22 cellular contexts compared by ENCODE assay signal in genomic region chr20:25269057-25269832, GRCh38. TPM values are rescaled to one million over a fixed set of nuclear protein-coding genes. Genes with fewer than 3 reads are reported as not detected.
DNase-seq lines count a peak whose midpoint lies in the region; ATAC-seq and TF ChIP-seq lines count a peak whose summit lies in the region.
"Had no signal": no experiment of that assay in that cellular context is flagged by ENCODE, and none has a peak within 500 bp of the region (broad histone marks: within the 10 kb centered on the region; RNA-seq: fewer than 3 reads in every experiment).

No MANE protein-coding gene starts in this region.

- no peaks in the 10 kb centered on the region for H3K4me1 ChIP-seq in CD4-positive, CD25-positive, alpha-beta regulatory T cell (ENCODE audit: control insufficient read depth, insufficient read depth, low read length, poor library complexity, severe bottlenecking)
- H3K4me1 ChIP-seq in H9 (ENCODE audit: insufficient read depth, low read length): no peaks in the 10 kb centered on the region
- H3K4me1 ChIP-seq: adrenal gland had no signal

- H3K23me2 ChIP-seq in H9 (ENCODE audit: insufficient read length, low read depth, low read length, poor library complexity, severe bottlenecking): no peaks in the 10 kb centered on the region

- H2AFZ ChIP-seq in H9 (ENCODE audit: low read length): no peak overlapping the region

- H3K14ac ChIP-seq in H9 (ENCODE audit: insufficient read depth, low read length): no peak overlapping the region

- H2BK15ac ChIP-seq in H9 (ENCODE audit: low read depth, low read length): no peak overlapping the region

- no peak overlapping the region for H2BK20ac ChIP-seq in H9 (ENCODE audit: low read depth, low read length, poor library complexity, severe bottlenecking)

- no peak overlapping the region for H3K4ac ChIP-seq in H9 (ENCODE audit: low read depth, low read length)

- H3K9me3 ChIP-seq in CD4-positive, CD25-positive, alpha-beta regulatory T cell (ENCODE audit: control insufficient read depth in 2 of 2, low read length in 2 of 2): no peaks in the 10 kb centered on the region
- H3K9me3 ChIP-seq in H9 (ENCODE audit: control insufficient read depth, low read depth, low read length): no peaks in the 10 kb centered on the region
- H3K9me3 ChIP-seq: adrenal gland had no signal

- no peak for ATAC-seq in CD4-positive, CD25-positive, alpha-beta regulatory T cell (ENCODE audit: low read depth in 2 of 2)
- no peak for ATAC-seq in activated CD8-positive, alpha-beta T cell treated with anti-CD3 and anti-CD28 coated beads for 36 hours
- ATAC-seq in GM18519 (IDR thresholded peaks at IDR 0.05; ENCODE audit: low FRiP score, unreplicated experiment): no peak
- ATAC-seq: naive thymus-derived CD8-positive, alpha-beta T cell; stimulated activated memory B cell treated with anti-CD40 and anti-IgM and Interleukin-4, amounts not matched to agents 10 μg/mL and 1 μg/mL and 100 μg/mL, for 72 hours had no signal

- H3K27ac ChIP-seq in CD4-positive, CD25-positive, alpha-beta regulatory T cell (ENCODE audit: insufficient read depth, low read length, poor library complexity, severe bottlenecking): no peak overlapping the region
- no peak overlapping the region for H3K27ac ChIP-seq in H9 (ENCODE audit: insufficient read length, low read depth, low read length)
- H3K27ac ChIP-seq: adrenal gland, brain microvascular endothelial cell, coronary artery, HL-60 had no signal

- no peaks in the 10 kb centered on the region for H3K27me3 Mint-ChIP-seq in CD4-positive, CD25-positive, alpha-beta regulatory T cell
- no peaks in the 10 kb centered on the region for H3K27me3 Mint-ChIP-seq in H9 (ENCODE audit: low read depth)
- H3K27me3 Mint-ChIP-seq in activated CD8-positive, alpha-beta T cell treated with anti-CD3 and anti-CD28 coated beads for 36 hours: no peaks in the 10 kb centered on the region
- H3K27me3 Mint-ChIP-seq: naive thymus-derived CD8-positive, alpha-beta T cell; stimulated activated memory B cell treated with anti-CD40 and anti-IgM and Interleukin-4, amounts not matched to agents 10 μg/mL and 1 μg/mL and 100 μg/mL, for 72 hours had no signal

- no CpG with 5 or more reads among the region's 11 CpGs for WGBS in H9 (ENCODE audit: extremely low coverage, insufficient read length, low lambda C conversion rate)

- no peak overlapping the region for H4K91ac ChIP-seq in H9 (ENCODE audit: insufficient read length, low read depth, low read length)

- H3K36me3 ChIP-seq in CD4-positive, CD25-positive, alpha-beta regulatory T cell (ENCODE audit: control insufficient read depth, insufficient read depth, low read length): peaks cover 37% of the 10 kb centered on the region

- H4K5ac ChIP-seq in H9 (ENCODE audit: insufficient read length, low read depth, low read length): no peak overlapping the region

- CTCF ChIA-PET in activated CD8-positive, alpha-beta T cell treated with anti-CD3 and anti-CD28 coated beads for 36 hours (lab: Charles Lee): interaction anchor here (1.5 kb wide), 1 partner anchor 27 kb away, joined by 4 read pairs; no protein-coding TSS in a partner anchor

- H3K9me3 Mint-ChIP-seq in CD4-positive, CD25-positive, alpha-beta regulatory T cell: no peaks in the 10 kb centered on the region
- H3K9me3 Mint-ChIP-seq in H9: peaks cover 0 to 2% of the 10 kb centered on the region in 2 experiments; a peak in 2 of 5 replicates
- H3K9me3 Mint-ChIP-seq in activated CD8-positive, alpha-beta T cell treated with anti-CD3 and anti-CD28 coated beads for 36 hours: no peaks in the 10 kb centered on the region
- H3K9me3 Mint-ChIP-seq: naive thymus-derived CD8-positive, alpha-beta T cell; stimulated activated memory B cell treated with anti-CD40 and anti-IgM and Interleukin-4, amounts not matched to agents 10 μg/mL and 1 μg/mL and 100 μg/mL, for 72 hours had no signal

- H3K4me3 Mint-ChIP-seq in CD4-positive, CD25-positive, alpha-beta regulatory T cell: no peak overlapping the region
- H3K4me3 Mint-ChIP-seq in H9: no peak overlapping the region
- no peak overlapping the region for H3K4me3 Mint-ChIP-seq in activated CD8-positive, alpha-beta T cell treated with anti-CD3 and anti-CD28 coated beads for 36 hours
- H3K4me3 Mint-ChIP-seq: endodermal cell; naive thymus-derived CD8-positive, alpha-beta T cell; stimulated activated memory B cell treated with anti-CD40 and anti-IgM and Interleukin-4, amounts not matched to agents 10 μg/mL and 1 μg/mL and 100 μg/mL, for 72 hours had no signal

- no peak overlapping the region for H3K23ac ChIP-seq in H9 (ENCODE audit: insufficient read length, low read depth, low read length)

- no peak for TF ChIP-seq CTCF in H9 (conservative IDR thresholded peaks at IDR 0.05)
- TF ChIP-seq CTCF in activated CD8-positive, alpha-beta T cell treated with anti-CD3 and anti-CD28 coated beads for 36 hours (IDR thresholded peaks at IDR 0.05): no peak

- H3K4me1 Mint-ChIP-seq in CD4-positive, CD25-positive, alpha-beta regulatory T cell: peaks cover 0 to 13% (median 8%) of the 10 kb centered on the region in 4 donors
- H3K4me1 Mint-ChIP-seq in H9: no peaks in the 10 kb centered on the region
- peaks cover 8% of the 10 kb centered on the region for H3K4me1 Mint-ChIP-seq in activated CD8-positive, alpha-beta T cell treated with anti-CD3 and anti-CD28 coated beads for 36 hours (ENCODE audit: low read depth)
- H3K4me1 Mint-ChIP-seq: endodermal cell; stimulated activated memory B cell treated with anti-CD40 and anti-IgM and Interleukin-4, amounts not matched to agents 10 μg/mL and 1 μg/mL and 100 μg/mL, for 72 hours had no signal

- peak overlapping the region in 2 of 3 donors; percentile 5 to 72 for H3K27ac Mint-ChIP-seq in CD4-positive, CD25-positive, alpha-beta regulatory T cell
- peak overlapping the region in 1 of 3 experiments; percentile 19; a peak in 2 of 7 replicates for H3K27ac Mint-ChIP-seq in H9
- H3K27ac Mint-ChIP-seq in activated CD8-positive, alpha-beta T cell treated with anti-CD3 and anti-CD28 coated beads for 36 hours: no peak overlapping the region
- H3K27ac Mint-ChIP-seq: endodermal cell; stimulated activated memory B cell treated with anti-CD40 and anti-IgM and Interleukin-4, amounts not matched to agents 10 μg/mL and 1 μg/mL and 100 μg/mL, for 72 hours had no signal

- no peak for DNase-seq in CD4-positive, CD25-positive, alpha-beta regulatory T cell
- DNase-seq in H9: peak; percentile 8
- DNase-seq in cardiac septum (ENCODE audit: low spot score): peak; percentile 46
- peak; percentile 77 for DNase-seq in posterior vena cava (ENCODE audit: low spot score)
- DNase-seq in occipital lobe (lab: John Stamatoyannopoulos, UW): no peak
- DNase-seq in midbrain (lab: John Stamatoyannopoulos, UW): no peak
- no peak for DNase-seq in activated CD8-positive, alpha-beta T cell treated with anti-CD3 and anti-CD28 coated beads for 36 hours
- DNase-seq: activated CD4-positive, alpha-beta T cell treated with anti-CD3 and anti-CD28 coated beads, Interleukin-2, amount 50 U/mL, for 1 hour; activated gamma-delta T cell treated with Interleukin-2 at 50 U/mL for 16 hours; brain microvascular endothelial cell; endodermal cell; mesendoderm; NCI-H1417; NCI-H2081 treated with DMSO at 0.1 percent for 48 hours; NCI-H446; T-helper 1 cell had no signal

- no peaks in the 10 kb centered on the region for H4K20me1 ChIP-seq in H9 (ENCODE audit: control insufficient read depth, insufficient read depth, insufficient read length)

- H3K9ac ChIP-seq in H9 (ENCODE audit: extremely low read depth, insufficient read length, low read length): no peak overlapping the region

- H3K56ac ChIP-seq in H9 (ENCODE audit: insufficient read length, low read depth, low read length): no peak overlapping the region

- H2BK5ac ChIP-seq in H9 (ENCODE audit: insufficient read length, low read length): no peak overlapping the region

- no peak overlapping the region for H2BK120ac ChIP-seq in H9 (ENCODE audit: low read depth, low read length, poor library complexity, severe bottlenecking)

- no peak overlapping the region for H3K4me3 ChIP-seq in CD4-positive, CD25-positive, alpha-beta regulatory T cell (ENCODE audit: low read depth, low read length)
- H3K4me3 ChIP-seq: adrenal gland, coronary artery had no signal

- H3K79me1 ChIP-seq in H9 (ENCODE audit: insufficient read depth, low read depth, low read length, poor library complexity, severe bottlenecking): no peaks in the 10 kb centered on the region

- H3K79me2 ChIP-seq in H9 (ENCODE audit: insufficient read depth, low read length): no peaks in the 10 kb centered on the region

- no peak overlapping the region for H3K18ac ChIP-seq in H9 (ENCODE audit: insufficient read length, low read depth, low read length)

- no peak overlapping the region for H3K4me2 ChIP-seq in H9 (ENCODE audit: insufficient read depth, insufficient read length, low read length)

- intact Hi-C loops in cardiac septum (cut with DNase I): no loop called here
- intact Hi-C loops in posterior vena cava (cut with DNase I): no loop called here
- intact Hi-C loops in activated CD8-positive, alpha-beta T cell treated with anti-CD3 and anti-CD28 coated beads for 36 hours (cut with micrococcal nuclease): no loop called here

- no peak overlapping the region for H4K8ac ChIP-seq in H9 (replicated peaks; ENCODE audit: insufficient read length, low read depth, low read length)

- H2AK5ac ChIP-seq in H9 (ENCODE audit: insufficient read length, low read length): no peak overlapping the region

- H3T11ph ChIP-seq in H9 (ENCODE audit: low read length): no peak overlapping the region

- POLR2A ChIA-PET in activated CD8-positive, alpha-beta T cell treated with anti-CD3 and anti-CD28 coated beads for 36 hours (lab: Charles Lee): no interaction called here

- H3K27me3 ChIP-seq in CD4-positive, CD25-positive, alpha-beta regulatory T cell (ENCODE audit: control insufficient read depth, insufficient read depth, low read length): no peaks in the 10 kb centered on the region
- H3K27me3 ChIP-seq in H9 (ENCODE audit: insufficient read depth, low read length): no peaks in the 10 kb centered on the region
- H3K27me3 ChIP-seq: adrenal gland, brain microvascular endothelial cell had no signal

- no peak overlapping the region for H2BK12ac ChIP-seq in H9 (ENCODE audit: insufficient read length, low read depth, low read length)

- H3K36me3 Mint-ChIP-seq in CD4-positive, CD25-positive, alpha-beta regulatory T cell: peaks cover 37% of the 10 kb centered on the region
- H3K36me3 Mint-ChIP-seq in H9 (ENCODE audit: insufficient read depth in 1 of 3, low read depth in 3 of 3): peaks cover 21 to 58% (median 34%) of the 10 kb centered on the region in 3 experiments
- H3K36me3 Mint-ChIP-seq in activated CD8-positive, alpha-beta T cell treated with anti-CD3 and anti-CD28 coated beads for 36 hours (ENCODE audit: low read depth): peaks cover 21% of the 10 kb centered on the region

RNA-seq across cellular contexts. Expression of gene PYGB, which starts 21.4 kb away (rescaled TPM):
- 37.2 TPM for total RNA-seq in CD4-positive, CD25-positive, alpha-beta regulatory T cell
- 10 to 100 TPM; 45.3 to 64.6 (median 52.4) TPM for polyA plus RNA-seq in CD4-positive, CD25-positive, alpha-beta regulatory T cell
- total RNA-seq in H9 (2021) (46.9 TPM in 2 replicates), cardiac septum (386 TPM), posterior vena cava (100 to 1,000 TPM; 132 to 155 TPM), occipital lobe (72.1 TPM)
- total RNA-seq in activated CD8-positive, alpha-beta T cell treated with anti-CD3 and anti-CD28 coated beads for 36 hours: 10 to 100 TPM; 26.1 to 26.5 TPM

Comparison
In these comparisons a context has a peak if more than half of its experiments do, and no peak if none do; other contexts are left out.
1. DNase-seq: peak in H9 (single experiment), cardiac septum (single experiment) and posterior vena cava (single experiment); none in CD4-positive, CD25-positive, alpha-beta regulatory T cell (0 of 3), occipital lobe (single experiment), midbrain (single experiment) and activated CD8-positive, alpha-beta T cell treated with anti-CD3 and anti-CD28 coated beads for 36 hours (single experiment).